ENCODE assay signal across 30 cellular contexts in the genomic region with DNA sequence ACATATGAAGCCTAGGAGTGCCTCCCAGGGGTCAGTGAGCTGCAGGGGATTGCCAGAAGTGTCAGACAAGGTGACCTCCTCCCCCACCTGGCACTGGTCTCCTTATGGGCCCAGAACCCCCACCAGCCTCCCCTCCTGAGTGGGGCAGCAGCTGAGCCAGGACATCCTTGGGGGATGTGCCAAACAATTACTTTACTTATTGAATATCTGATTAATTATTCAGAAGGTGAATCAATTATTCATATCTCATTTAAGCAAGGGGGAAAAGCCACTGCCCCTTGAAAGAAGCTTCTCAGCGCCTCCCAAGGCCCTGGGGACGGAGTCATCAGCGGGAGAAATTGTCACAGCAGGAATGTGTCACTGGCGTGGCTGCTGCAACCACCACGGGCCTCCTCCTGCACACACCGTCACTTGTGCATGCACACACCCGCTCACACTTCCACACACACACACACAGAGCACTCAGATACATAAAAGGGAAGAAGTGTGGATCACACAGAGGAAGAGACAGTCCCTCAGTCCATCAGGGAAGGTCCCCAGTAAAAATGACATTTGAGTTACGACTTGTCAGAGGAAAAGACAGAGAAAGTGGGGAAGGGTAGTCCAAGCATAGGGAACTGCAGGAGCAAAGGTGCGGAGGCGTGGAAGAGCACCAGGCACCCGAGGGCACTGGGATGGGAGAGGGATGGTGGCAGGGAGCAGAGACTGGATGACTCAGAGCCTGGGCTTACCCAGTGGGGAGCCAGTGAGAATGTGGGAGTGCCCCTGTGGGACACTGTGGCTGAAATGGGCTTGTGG.
DNase-seq lines count a peak whose midpoint lies in the region; TF ChIP-seq lines count a peak whose summit lies in the region.
"Had no signal": no experiment of that assay in that cellular context is flagged by ENCODE, and none has a peak within 500 bp of the region (broad histone marks: within the 10 kb centered on the region; RNA-seq: fewer than 3 reads in every experiment).

No MANE protein-coding gene starts in this region.

- no peak for TF ChIP-seq POLR2A in esophagus squamous epithelium (IDR thresholded peaks at IDR 0.05)

- H3K36me3 ChIP-seq in endodermal cell (ENCODE audit: control insufficient read depth, insufficient read depth, low read length) (no peaks in the 10 kb centered on the region), esophagus squamous epithelium (no peaks in the 10 kb centered on the region)
- H3K36me3 ChIP-seq: left ventricle myocardium inferior, MG63, prostate gland, upper lobe of left lung had no signal

- H3K4me1 ChIP-seq in endodermal cell (ENCODE audit: control insufficient read depth, insufficient read depth, low read length), result peaks cover 3% of the 10 kb centered on the region
- H3K4me1 ChIP-seq in esophagus squamous epithelium, result no peaks in the 10 kb centered on the region
- H3K4me1 ChIP-seq: left ventricle myocardium inferior, prostate gland, upper lobe of left lung had no signal

- H3K27ac Mint-ChIP-seq in endodermal cell (no peak overlapping the region), osteocyte (ENCODE audit: unreplicated experiment) (no peak overlapping the region)
- H3K27ac Mint-ChIP-seq: activated CD4-positive, alpha-beta T cell treated with anti-CD3 and anti-CD28 coated beads for 36 hours; activated CD8-positive, alpha-beta T cell treated with anti-CD3 and anti-CD28 coated beads for 36 hours; activated naive CD8-positive, alpha-beta T cell treated with anti-CD3 and anti-CD28 coated beads for 36 hours; T-helper 2 cell treated with Interferon-gamma antibody and Interleukin-4, amounts not matched to agents 5 μg/mL and 100 μg/mL, for 36 hours had no signal

- TF ChIP-seq CTCF in endodermal cell (conservative IDR thresholded peaks at IDR 0.05) (no peak), osteocyte (IDR thresholded peaks at IDR 0.05) (no peak), esophagus squamous epithelium (IDR thresholded peaks at IDR 0.05) (no peak)

- intact Hi-C loops in esophagus squamous epithelium (cut with DNase I), result no loop called here

- H3K9me3 Mint-ChIP-seq in endodermal cell, result no peaks in the 10 kb centered on the region
- no peaks in the 10 kb centered on the region for H3K9me3 Mint-ChIP-seq in osteocyte (ENCODE audit: unreplicated experiment)
- H3K9me3 Mint-ChIP-seq: activated CD8-positive, alpha-beta T cell treated with anti-CD3 and anti-CD28 coated beads for 36 hours; activated naive CD8-positive, alpha-beta T cell treated with anti-CD3 and anti-CD28 coated beads for 36 hours; T-helper 2 cell treated with Interferon-gamma antibody and Interleukin-4, amounts not matched to agents 5 μg/mL and 100 μg/mL, for 36 hours had no signal

- H3K27me3 Mint-ChIP-seq in endodermal cell (ENCODE audit: insufficient read depth) (peaks cover 5% of the 10 kb centered on the region), osteocyte (ENCODE audit: unreplicated experiment) (peaks cover 12% of the 10 kb centered on the region)
- H3K27me3 Mint-ChIP-seq: activated CD4-positive, alpha-beta T cell treated with anti-CD3 and anti-CD28 coated beads for 36 hours; activated CD8-positive, alpha-beta T cell treated with anti-CD3 and anti-CD28 coated beads for 36 hours; activated naive CD8-positive, alpha-beta T cell treated with anti-CD3 and anti-CD28 coated beads for 36 hours had no signal

- H3K27ac ChIP-seq in endodermal cell (ENCODE audit: low read depth, low read length) (no peak overlapping the region), esophagus squamous epithelium (no peak overlapping the region)
- H3K27ac ChIP-seq: 22Rv1, left ventricle myocardium inferior, prostate gland, upper lobe of left lung, VCaP had no signal

- H3K36me3 Mint-ChIP-seq in endodermal cell (ENCODE audit: low read depth) (no peaks in the 10 kb centered on the region), osteocyte (ENCODE audit: unreplicated experiment) (no peaks in the 10 kb centered on the region)
- H3K36me3 Mint-ChIP-seq: activated naive CD8-positive, alpha-beta T cell treated with anti-CD3 and anti-CD28 coated beads for 36 hours; CD4-positive, CD25-positive, alpha-beta regulatory T cell had no signal

- H3K4me3 ChIP-seq in endodermal cell (ENCODE audit: low read length), result no peak overlapping the region
- no peak overlapping the region for H3K4me3 ChIP-seq in esophagus squamous epithelium
- H3K4me3 ChIP-seq: K562, left ventricle myocardium inferior, MG63, prostate gland, upper lobe of left lung had no signal

- H3K27me3 ChIP-seq in endodermal cell (ENCODE audit: control insufficient read depth, insufficient read depth, low read length, poor library complexity, severe bottlenecking) (peaks cover 9% of the 10 kb centered on the region), esophagus squamous epithelium (peaks cover 0 to 19% (median 0%) of the 10 kb centered on the region in 4 donors)
- H3K27me3 ChIP-seq: MG63, upper lobe of left lung had no signal

- peak; percentile 24 for DNase-seq in activated CD8-positive, alpha-beta memory T cell treated with anti-CD3 and anti-CD28 coated beads for 24 hours
- no peak for DNase-seq in activated CD8-positive, alpha-beta memory T cell treated with anti-CD3 and anti-CD28 coated beads, Interleukin-2, amount 50 U/mL, for 4 hours
- DNase-seq in HT1080 (ENCODE audit: low read depth) (peak; percentile 10), endodermal cell (peak; percentile 41), osteocyte (ENCODE audit: extremely low spot score, unreplicated experiment) (peak; percentile 72), NOMO-1 treated with dmso at 0.1 percent for 144 hours (lab: John Stamatoyannopoulos, UW; ENCODE audit: unreplicated experiment) (no peak), esophagus squamous epithelium (lab: John Stamatoyannopoulos, UW) (no peak), SHP77 treated with DMSO at 0.1 percent for 48 hours (lab: John Stamatoyannopoulos, UW) (no peak)
- DNase-seq: activated CD4-positive, alpha-beta T cell treated with anti-CD3 and anti-CD28 coated beads for 36 hours; activated CD8-positive, alpha-beta T cell treated with anti-CD3 and anti-CD28 coated beads for 36 hours; activated naive CD8-positive, alpha-beta T cell treated with anti-CD3 and anti-CD28 coated beads for 36 hours; anterior cingulate cortex; CD4-positive, CD25-positive, alpha-beta regulatory T cell; effector CD4-positive, alpha-beta T cell; left ventricle myocardium inferior; mesendoderm; MG63; NCI-H1105; NCI-H187; NCI-H2171; NCI-H510A; OCI-M1; Right ventricle myocardium superior; stimulated activated CD4-positive, alpha-beta T cell treated with anti-CD3 and anti-CD28 coated beads, Interleukin-4, amount 100 ng/mL, for 1 hour had no signal

- 84 to 96% methylated on average over 5 to 10 of the region's 11 CpGs for WGBS in endodermal cell (ENCODE audit: insufficient coverage in 1 of 2, insufficient read length in 1 of 2), 2 experiments
- 52 to 67% methylated on average over 9 to 11 of the region's 11 CpGs for WGBS in esophagus squamous epithelium, 2 donors

- H3K4me1 Mint-ChIP-seq in endodermal cell (no peaks in the 10 kb centered on the region), osteocyte (ENCODE audit: unreplicated experiment) (no peaks in the 10 kb centered on the region)
- H3K4me1 Mint-ChIP-seq: activated CD4-positive, alpha-beta T cell treated with anti-CD3 and anti-CD28 coated beads for 36 hours; activated naive CD8-positive, alpha-beta T cell treated with anti-CD3 and anti-CD28 coated beads for 36 hours; CD4-positive, CD25-positive, alpha-beta regulatory T cell had no signal

- H3K9me3 ChIP-seq in endodermal cell (ENCODE audit: control insufficient read depth, low read length) (no peaks in the 10 kb centered on the region), esophagus squamous epithelium (no peaks in the 10 kb centered on the region)
- H3K9me3 ChIP-seq: left ventricle myocardium inferior, MG63, prostate gland, upper lobe of left lung had no signal

- no peak overlapping the region for H3K9ac ChIP-seq in endodermal cell (ENCODE audit: extremely low read depth, low read length, poor library complexity, severe bottlenecking)

- H3K4me3 Mint-ChIP-seq in endodermal cell (no peak overlapping the region), osteocyte (ENCODE audit: unreplicated experiment) (no peak overlapping the region)
- H3K4me3 Mint-ChIP-seq: activated CD4-positive, alpha-beta T cell treated with anti-CD3 and anti-CD28 coated beads for 36 hours; activated CD8-positive, alpha-beta T cell treated with anti-CD3 and anti-CD28 coated beads for 36 hours; activated naive CD8-positive, alpha-beta T cell treated with anti-CD3 and anti-CD28 coated beads for 36 hours; CD4-positive, CD25-positive, alpha-beta regulatory T cell; T-helper 2 cell treated with Interferon-gamma antibody and Interleukin-4, amounts not matched to agents 5 μg/mL and 100 μg/mL, for 36 hours had no signal

Comparison
In these comparisons a context has a peak if more than half of its experiments do, and no peak if none do; other contexts are left out.
1. DNase-seq: peak in activated CD8-positive, alpha-beta memory T cell treated with anti-CD3 and anti-CD28 coated beads for 24 hours (single experiment), HT1080 (single experiment), endodermal cell (single experiment) and osteocyte (single experiment); none in activated CD8-positive, alpha-beta memory T cell treated with anti-CD3 and anti-CD28 coated beads, Interleukin-2, amount 50 U/mL, for 4 hours (single experiment), NOMO-1 treated with dmso at 0.1 percent for 144 hours (single experiment), esophagus squamous epithelium (single experiment) and SHP77 treated with DMSO at 0.1 percent for 48 hours (single experiment).